Comparison of ENCODE assay signal across 38 cellular contexts in genomic region chr1:219505886-219506285, GRCh38.
DNase-seq lines count a peak whose midpoint lies in the region; ATAC-seq, FAIRE-seq and TF ChIP-seq lines count a peak whose summit lies in the region.
"Had no signal": no experiment of that assay in that cellular context is flagged by ENCODE, and none has a peak within 500 bp of the region (broad histone marks: within the 10 kb centered on the region; RNA-seq: fewer than 3 reads in every experiment).

No MANE protein-coding gene starts in this region.

- H4K20me1 ChIP-seq in GM12878 (ENCODE audit: control insufficient read depth, insufficient read depth) (no peaks in the 10 kb centered on the region), smooth muscle cell (ENCODE audit: low read depth) (no peaks in the 10 kb centered on the region)

- FAIRE-seq in GM12878 (lab: Jason Lieb, UNC) = no peak
- FAIRE-seq: endometrium, GM18507, HTR-8/SVneo, kidney, small intestine had no signal

- H3K9ac ChIP-seq in GM12878 (ENCODE audit: control insufficient read depth, insufficient read depth, low read length) (no peak overlapping the region), smooth muscle cell (ENCODE audit: low read depth) (no peak overlapping the region)

- 50% methylated on average over 3 of the region's 3 CpGs for WGBS in GM12878 (ENCODE audit: insufficient coverage, insufficient replicate concordance, low lambda C conversion rate, missing lambda C conversion rate)
- WGBS in smooth muscle cell (ENCODE audit: low lambda C conversion rate) = 17% methylated on average over 3 of the region's 3 CpGs

- no peak overlapping the region for H3K27ac ChIP-seq in GM12878 (ENCODE audit: control insufficient read depth, insufficient read depth)
- H3K27ac ChIP-seq in smooth muscle cell (ENCODE audit: low read depth) = peak overlapping the region; percentile 76
- H3K27ac ChIP-seq: 22Rv1, dorsolateral prefrontal cortex, foreskin keratinocyte, heart left ventricle, suprapubic skin, upper lobe of left lung had no signal

- H3K36me3 ChIP-seq in GM12878 (ENCODE audit: control insufficient read depth in 2 of 2, insufficient read depth in 2 of 2, low read length in 1 of 2) = no peaks in the 10 kb centered on the region
- H3K36me3 ChIP-seq in smooth muscle cell (ENCODE audit: low read depth) = no peaks in the 10 kb centered on the region
- H3K36me3 ChIP-seq: esophagus muscularis mucosa, heart left ventricle, suprapubic skin, upper lobe of left lung had no signal

- DNase-seq in DMS53 (lab: John Stamatoyannopoulos, UW) (peak; percentile 14), DMS53 treated with DMSO at 0.1 percent for 48 hours (lab: John Stamatoyannopoulos, UW; ENCODE audit: unreplicated experiment) (no peak), OCI-M1 (lab: John Stamatoyannopoulos, UW) (peak; percentile 14), GM12878 (ENCODE audit: low read depth, low spot score) (no peak), smooth muscle cell (lab: John Stamatoyannopoulos, UW; ENCODE audit: unreplicated experiment) (no peak), SKM-1 treated with dmso at 0.1 percent for 144 hours (lab: John Stamatoyannopoulos, UW; ENCODE audit: unreplicated experiment) (no peak), NCI-H1694 (lab: John Stamatoyannopoulos, UW) (no peak), mesenteric fat pad (ENCODE audit: low spot score) (no peak)
- DNase-seq: activated B cell treated with CpG ODN at 0.5 μM for 24 hours; activated gamma-delta T cell; activated naive CD8-positive, alpha-beta T cell treated with anti-CD3 and anti-CD28 coated beads, Interleukin-2, amount 10 ng/mL, durations not matched to agents 7 days and 5 days; activated T-cell treated with anti-CD3 and anti-CD28 coated beads, Interleukin-2, amount 50 U/mL, for 24 hours; C1 segment of cervical spinal cord; cerebellar nuclear complex; DMS79 treated with DMSO at 0.1 percent for 48 hours; dorsolateral prefrontal cortex; foreskin keratinocyte; GOT3; heart left ventricle; KBM-7; kidney; left ventricle myocardium superior; MM.1S; naive thymus-derived CD8-positive, alpha-beta T cell; NCI-H2081 treated with DMSO at 0.1 percent for 48 hours; NCI-H345; occipital lobe; retina; small intestine; stimulated activated naive CD4-positive, alpha-beta T cell treated with Interleukin-2 at 50 U/mL for 16 hours; T-helper 1 cell; upper lobe of left lung had no signal

- no TSS peak for BruUV-seq in GM12878 (replicated peaks; lab: Mats Ljungman, UMichigan)

- TF ChIP-seq RAD21 in GM12878 (IDR thresholded peaks at IDR 0.05; ENCODE audit: insufficient read depth, low read depth, low read length) = no peak

- peaks cover 8% of the 10 kb centered on the region for H3F3A ChIP-seq in smooth muscle cell (ENCODE audit: low read depth)

- TF ChIP-seq POLR2A in GM12878 (IDR thresholded peaks at IDR 0.05; ENCODE audit: low read depth, low read length) = no peak

- H3K27me3 ChIP-seq in GM12878 (replicated peaks in 1 of 2; ENCODE audit: control insufficient read depth in 2 of 2, insufficient read depth in 2 of 2, low read length in 1 of 2) = no peaks in the 10 kb centered on the region
- H3K27me3 ChIP-seq in smooth muscle cell (ENCODE audit: low read depth) = no peaks in the 10 kb centered on the region
- H3K27me3 ChIP-seq: dorsolateral prefrontal cortex, esophagus muscularis mucosa, foreskin keratinocyte, heart left ventricle, suprapubic skin, upper lobe of left lung had no signal

- no peaks in the 10 kb centered on the region for H3K79me2 ChIP-seq in GM12878 (ENCODE audit: control insufficient read depth, insufficient read depth, low read length)
- H3K79me2 ChIP-seq in smooth muscle cell (ENCODE audit: low read depth) = no peaks in the 10 kb centered on the region

- H3K9me3 ChIP-seq in GM12878 (replicated peaks; ENCODE audit: control insufficient read depth, insufficient read depth, low read length) = no peaks in the 10 kb centered on the region
- no peaks in the 10 kb centered on the region for H3K9me3 ChIP-seq in smooth muscle cell (replicated peaks; ENCODE audit: low read depth)
- H3K9me3 ChIP-seq: esophagus muscularis mucosa, heart left ventricle, suprapubic skin, upper lobe of left lung had no signal

- TF ChIP-seq EP300 in GM12878 (IDR thresholded peaks at IDR 0.05; ENCODE audit: borderline replicate concordance in 1 of 2, control insufficient read depth in 1 of 2, low read depth in 2 of 2, low read length in 2 of 2) = no peak

- intact Hi-C loops in GM12878 (cut with micrococcal nuclease; ENCODE audit: unreplicated experiment) = no loop called here

- in situ Hi-C loops in GM12878 (cut with MboI) = no loop called here

- no peak overlapping the region for H3K4me3 ChIP-seq in GM12878
- H3K4me3 ChIP-seq in smooth muscle cell = no peak overlapping the region
- H3K4me3 ChIP-seq: dorsolateral prefrontal cortex, esophagus muscularis mucosa, heart left ventricle, suprapubic skin, upper lobe of left lung had no signal

- RAD21 ChIA-PET in GM12878 (lab: Charles Lee; ENCODE audit: unreplicated experiment) = no interaction called here

- H3K4me2 ChIP-seq in GM12878 (ENCODE audit: control insufficient read depth, insufficient read depth) (no peak overlapping the region), smooth muscle cell (peak overlapping the region; percentile 9)

- no peak for ATAC-seq in GM12878
- ATAC-seq: foreskin keratinocyte; heart left ventricle; left ventricle myocardium superior; naive thymus-derived CD8-positive, alpha-beta T cell had no signal

- SMC1A ChIA-PET in GM12878 (lab: Charles Lee; ENCODE audit: uncharacterized antibody, unreplicated experiment) = no interaction called here

- CTCF ChIA-PET in GM12878 (lab: Yijun Ruan, JAX) = no interaction called here

- H3K4me1 ChIP-seq in GM12878 (ENCODE audit: control insufficient read depth, insufficient read depth, low read length) = no peaks in the 10 kb centered on the region
- H3K4me1 ChIP-seq in smooth muscle cell (ENCODE audit: low read depth) = peaks cover 6% of the 10 kb centered on the region
- H3K4me1 ChIP-seq: foreskin keratinocyte, upper lobe of left lung had no signal

- TF ChIP-seq CTCF in GM12878 (IDR thresholded peaks at IDR 0.05 in 2 of 3, conservative IDR thresholded peaks at IDR 0.05 in 1 of 3; ENCODE audit: control insufficient read depth in 2 of 3, extremely low read depth in 1 of 3, insufficient read depth in 1 of 3, low read depth in 3 of 3, low read length in 3 of 3) (no peak), smooth muscle cell (IDR thresholded peaks at IDR 0.05; ENCODE audit: borderline replicate concordance, insufficient read depth, poor library complexity, severe bottlenecking) (no peak)

- POLR2A ChIA-PET in GM12878 (lab: Charles Lee) = no interaction called here

- H2AFZ ChIP-seq in GM12878 (ENCODE audit: control insufficient read depth, low read depth, low read length) (no peak overlapping the region), smooth muscle cell (ENCODE audit: low read depth) (no peak overlapping the region)

TF ChIP-seq in GM12878, 131 proteins besides CTCF, POLR2A, EP300 and RAD21:
- TF ChIP-seq ZBED1 (IDR thresholded peaks at IDR 0.05; ENCODE audit: borderline replicate concordance) (no peak), RUNX3 (IDR thresholded peaks at IDR 0.05; ENCODE audit: low read length) (peak; percentile 24; the same call in 1 of the 2 replicates)

Comparison
In these comparisons a context has a peak if more than half of its experiments do, and no peak if none do; other contexts are left out.
1. DNase-seq: peak in DMS53 (single experiment) and OCI-M1 (single experiment); none in DMS53 treated with DMSO at 0.1 percent for 48 hours (single experiment), GM12878 (single experiment), smooth muscle cell (single experiment), SKM-1 treated with dmso at 0.1 percent for 144 hours (single experiment), NCI-H1694 (single experiment) and mesenteric fat pad (single experiment).